In the genomic region with DNA sequence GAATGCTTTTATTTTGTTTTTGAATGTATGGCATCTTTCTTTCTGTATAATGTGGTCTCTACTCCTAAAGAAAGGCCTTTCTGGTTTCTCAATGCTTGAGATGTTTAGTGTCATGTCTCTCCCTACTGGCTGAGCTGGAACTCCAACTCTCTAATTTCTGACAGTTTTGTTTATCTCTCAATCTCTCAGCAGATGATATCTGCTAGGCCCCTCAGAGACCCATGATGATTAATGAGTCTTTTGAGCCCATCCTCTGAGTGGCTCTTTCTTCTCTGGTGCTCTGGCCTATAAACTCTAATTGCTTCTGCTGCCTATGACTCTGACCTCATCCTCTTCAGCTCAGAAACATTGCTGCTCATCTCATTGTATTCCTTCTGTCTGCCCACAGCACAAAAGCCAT, we compare ENCODE assay signal across 16 cellular contexts. TPM values are rescaled to one million over a fixed set of nuclear protein-coding genes. Genes with fewer than 3 reads are reported as not detected.
A peak's percentile ranks its signal among the peaks of the same experiment; 100 is the strongest.
DNase-seq lines count a peak whose midpoint lies in the region; ATAC-seq and TF ChIP-seq lines count a peak whose summit lies in the region.
"Had no signal": no experiment of that assay in that cellular context is flagged by ENCODE, and none has a peak within 500 bp of the region (broad histone marks: within the 10 kb centered on the region; RNA-seq: fewer than 3 reads in every experiment).

No MANE protein-coding gene starts in this region.

- peak overlapping the region; percentile 24 for H3K27ac Mint-ChIP-seq in osteocyte (ENCODE audit: unreplicated experiment)
- no peak overlapping the region for H3K27ac Mint-ChIP-seq in progenitor cell of endocrine pancreas
- H3K27ac Mint-ChIP-seq: activated CD8-positive, alpha-beta T cell treated with anti-CD3 and anti-CD28 coated beads for 36 hours; IgD-negative memory B cell; stimulated activated effector memory CD8-positive, alpha-beta T cell treated with anti-CD3 and anti-CD28 coated beads, Interleukin-12 subunit alpha, Interleukin-12 subunit beta, amount 100 ng/mL, for 72 hours had no signal

- CTCF ChIA-PET in HEK293 (lab: Yijun Ruan, JAX) = interaction anchor here (0.6 to 1.3 kb wide), 3 partner anchors 11 to 439 kb away, joined by 3 read pairs; no protein-coding TSS in a partner anchor

- no peak for TF ChIP-seq CTCF in HEK293 (tag by site-specific recombination; IDR thresholded peaks at IDR 0.05)
- peak; percentile 14 for TF ChIP-seq CTCF in osteocyte (IDR thresholded peaks at IDR 0.05)
- no peak for TF ChIP-seq CTCF in progenitor cell of endocrine pancreas (IDR thresholded peaks at IDR 0.05; ENCODE audit: unreplicated experiment)

- H3K27me3 Mint-ChIP-seq in osteocyte (ENCODE audit: unreplicated experiment) (no peaks in the 10 kb centered on the region), progenitor cell of endocrine pancreas (peaks cover 6% of the 10 kb centered on the region)
- H3K27me3 Mint-ChIP-seq: activated CD8-positive, alpha-beta T cell treated with anti-CD3 and anti-CD28 coated beads for 36 hours had no signal

- H3K4me1 Mint-ChIP-seq in osteocyte (ENCODE audit: unreplicated experiment) (peaks cover 11% of the 10 kb centered on the region), progenitor cell of endocrine pancreas (ENCODE audit: low read depth) (peaks cover 11% of the 10 kb centered on the region)
- H3K4me1 Mint-ChIP-seq: IgD-negative memory B cell; stimulated activated effector memory CD8-positive, alpha-beta T cell treated with anti-CD3 and anti-CD28 coated beads, Interleukin-12 subunit alpha, Interleukin-12 subunit beta, amount 100 ng/mL, for 72 hours had no signal

- POLR2A ChIA-PET in HEK293 (lab: Yijun Ruan, JAX) = no interaction called here

- H3K36me3 Mint-ChIP-seq in osteocyte (ENCODE audit: unreplicated experiment) (no peaks in the 10 kb centered on the region), progenitor cell of endocrine pancreas (ENCODE audit: insufficient read depth) (no peaks in the 10 kb centered on the region)
- H3K36me3 Mint-ChIP-seq: IgD-negative memory B cell; stimulated activated effector memory CD8-positive, alpha-beta T cell treated with anti-CD3 and anti-CD28 coated beads, Interleukin-12 subunit alpha, Interleukin-12 subunit beta, amount 100 ng/mL, for 72 hours had no signal

- ATAC-seq in HG03196 (IDR thresholded peaks at IDR 0.05; ENCODE audit: unreplicated experiment) = no peak
- ATAC-seq: activated CD8-positive, alpha-beta T cell treated with anti-CD3 and anti-CD28 coated beads for 36 hours; left lobe of liver; stimulated activated effector memory CD8-positive, alpha-beta T cell treated with anti-CD3 and anti-CD28 coated beads, Interleukin-12 subunit alpha, Interleukin-12 subunit beta, amount 100 ng/mL, for 72 hours had no signal

- no peaks in the 10 kb centered on the region for H3K36me3 ChIP-seq in HEK293 (ENCODE audit: control insufficient read depth in 2 of 2, insufficient read depth in 1 of 2, low read length in 2 of 2)
- H3K36me3 ChIP-seq: cardiac muscle cell, spleen, transverse colon had no signal

- no peaks in the 10 kb centered on the region for H3K4me1 ChIP-seq in HEK293 (ENCODE audit: control insufficient read depth, insufficient read depth, low read length)
- H3K4me1 ChIP-seq: spleen, transverse colon had no signal

- H3K27ac ChIP-seq in HEK293 (ENCODE audit: extremely low read depth, low read depth, low read length) = no peak overlapping the region
- H3K27ac ChIP-seq: cardiac muscle cell, PC-9, spleen, transverse colon had no signal

- no peaks in the 10 kb centered on the region for H3K9me3 ChIP-seq in HEK293 (ENCODE audit: control insufficient read depth, insufficient read depth, low read depth, low read length)
- H3K9me3 ChIP-seq: spleen, transverse colon had no signal

- H3K4me3 ChIP-seq in HEK293 (ENCODE audit: low read depth, low read length) = no peak overlapping the region
- H3K4me3 ChIP-seq: cardiac muscle cell, PC-9, spleen, transverse colon had no signal

- H3K9me3 Mint-ChIP-seq in osteocyte (ENCODE audit: unreplicated experiment) (peaks cover 9% of the 10 kb centered on the region), progenitor cell of endocrine pancreas (ENCODE audit: low read depth) (no peaks in the 10 kb centered on the region)
- H3K9me3 Mint-ChIP-seq: activated CD8-positive, alpha-beta T cell treated with anti-CD3 and anti-CD28 coated beads for 36 hours; IgD-negative memory B cell; stimulated activated effector memory CD8-positive, alpha-beta T cell treated with anti-CD3 and anti-CD28 coated beads, Interleukin-12 subunit alpha, Interleukin-12 subunit beta, amount 100 ng/mL, for 72 hours had no signal

- H3K4me3 Mint-ChIP-seq in osteocyte (ENCODE audit: unreplicated experiment) (no peak overlapping the region), progenitor cell of endocrine pancreas (ENCODE audit: low read depth) (no peak overlapping the region)
- H3K4me3 Mint-ChIP-seq: activated CD8-positive, alpha-beta T cell treated with anti-CD3 and anti-CD28 coated beads for 36 hours; stimulated activated effector memory CD8-positive, alpha-beta T cell treated with anti-CD3 and anti-CD28 coated beads, Interleukin-12 subunit alpha, Interleukin-12 subunit beta, amount 100 ng/mL, for 72 hours had no signal

- peak; percentile 18 for DNase-seq in OCI-M1 (lab: John Stamatoyannopoulos, UW)
- DNase-seq in globus pallidus (ENCODE audit: low spot score) = peak; percentile 87
- DNase-seq in osteocyte (ENCODE audit: extremely low spot score, unreplicated experiment) = no peak
- DNase-seq in SW 1271 (lab: John Stamatoyannopoulos, UW) = no peak
- no peak for DNase-seq in progenitor cell of endocrine pancreas (ENCODE audit: low spot score, unreplicated experiment)
- DNase-seq in NCI-H510A treated with DMSO at 0.1 percent for 48 hours (lab: John Stamatoyannopoulos, UW) = no peak
- DNase-seq: activated CD8-positive, alpha-beta T cell treated with anti-CD3 and anti-CD28 coated beads for 36 hours; PC-9; spleen; transverse colon had no signal

TF ChIP-seq in HEK293, 187 proteins besides CTCF, POLR2A, EP300 and RAD21 (continues in another document):
- no peak for TF ChIP-seq ZNF549 (tag by site-specific recombination; IDR thresholded peaks at IDR 0.05)
- no peak for TF ChIP-seq PRDM1 (tag by site-specific recombination; IDR thresholded peaks at IDR 0.05)
- peak; percentile 25 for TF ChIP-seq ZNF654 (tag by site-specific recombination; IDR thresholded peaks at IDR 0.05; ENCODE audit: low read depth)
- TF ChIP-seq, protein P1, sequence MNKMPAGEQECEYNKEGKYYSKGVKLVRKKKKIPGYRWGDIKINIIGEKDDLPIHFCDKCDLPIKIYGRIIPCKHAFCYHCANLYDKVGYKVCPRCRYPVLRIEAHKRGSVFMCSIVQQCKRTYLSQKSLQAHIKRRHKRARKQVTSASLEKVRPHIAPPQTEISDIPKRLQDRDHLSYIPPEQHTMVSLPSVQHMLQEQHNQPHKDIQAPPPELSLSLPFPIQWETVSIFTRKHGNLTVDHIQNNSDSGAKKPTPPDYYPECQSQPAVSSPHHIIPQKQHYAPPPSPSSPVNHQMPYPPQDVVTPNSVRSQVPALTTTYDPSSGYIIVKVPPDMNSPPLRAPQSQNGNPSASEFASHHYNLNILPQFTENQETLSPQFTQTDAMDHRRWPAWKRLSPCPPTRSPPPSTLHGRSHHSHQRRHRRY (tag by site-specific recombination; IDR thresholded peaks at IDR 0.05) = no peak
- 0 out of 2 replicates have a peak, but pooled peaks have one; percentile 22 for TF ChIP-seq KLF16 (tag by site-specific recombination; IDR thresholded peaks at IDR 0.05)
- peak; percentile 55; the same call in 1 of the 2 replicates for TF ChIP-seq FEZF1 (tag by site-specific recombination; IDR thresholded peaks at IDR 0.05)
- TF ChIP-seq, protein P2, sequence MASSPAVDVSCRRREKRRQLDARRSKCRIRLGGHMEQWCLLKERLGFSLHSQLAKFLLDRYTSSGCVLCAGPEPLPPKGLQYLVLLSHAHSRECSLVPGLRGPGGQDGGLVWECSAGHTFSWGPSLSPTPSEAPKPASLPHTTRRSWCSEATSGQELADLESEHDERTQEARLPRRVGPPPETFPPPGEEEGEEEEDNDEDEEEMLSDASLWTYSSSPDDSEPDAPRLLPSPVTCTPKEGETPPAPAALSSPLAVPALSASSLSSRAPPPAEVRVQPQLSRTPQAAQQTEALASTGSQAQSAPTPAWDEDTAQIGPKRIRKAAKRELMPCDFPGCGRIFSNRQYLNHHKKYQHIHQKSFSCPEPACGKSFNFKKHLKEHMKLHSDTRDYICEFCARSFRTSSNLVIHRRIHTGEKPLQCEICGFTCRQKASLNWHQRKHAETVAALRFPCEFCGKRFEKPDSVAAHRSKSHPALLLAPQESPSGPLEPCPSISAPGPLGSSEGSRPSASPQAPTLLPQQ (tag by site-specific recombination; IDR thresholded peaks at IDR 0.05) = 0 out of 2 replicates have a peak, but pooled peaks have one; percentile 26
- TF ChIP-seq, protein P3, sequence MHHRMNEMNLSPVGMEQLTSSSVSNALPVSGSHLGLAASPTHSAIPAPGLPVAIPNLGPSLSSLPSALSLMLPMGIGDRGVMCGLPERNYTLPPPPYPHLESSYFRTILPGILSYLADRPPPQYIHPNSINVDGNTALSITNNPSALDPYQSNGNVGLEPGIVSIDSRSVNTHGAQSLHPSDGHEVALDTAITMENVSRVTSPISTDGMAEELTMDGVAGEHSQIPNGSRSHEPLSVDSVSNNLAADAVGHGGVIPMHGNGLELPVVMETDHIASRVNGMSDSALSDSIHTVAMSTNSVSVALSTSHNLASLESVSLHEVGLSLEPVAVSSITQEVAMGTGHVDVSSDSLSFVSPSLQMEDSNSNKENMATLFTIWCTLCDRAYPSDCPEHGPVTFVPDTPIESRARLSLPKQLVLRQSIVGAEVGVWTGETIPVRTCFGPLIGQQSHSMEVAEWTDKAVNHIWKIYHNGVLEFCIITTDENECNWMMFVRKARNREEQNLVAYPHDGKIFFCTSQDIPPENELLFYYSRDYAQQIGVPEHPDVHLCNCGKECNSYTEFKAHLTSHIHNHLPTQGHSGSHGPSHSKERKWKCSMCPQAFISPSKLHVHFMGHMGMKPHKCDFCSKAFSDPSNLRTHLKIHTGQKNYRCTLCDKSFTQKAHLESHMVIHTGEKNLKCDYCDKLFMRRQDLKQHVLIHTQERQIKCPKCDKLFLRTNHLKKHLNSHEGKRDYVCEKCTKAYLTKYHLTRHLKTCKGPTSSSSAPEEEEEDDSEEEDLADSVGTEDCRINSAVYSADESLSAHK (tag by site-specific recombination; IDR thresholded peaks at IDR 0.05) = no peak
- TF ChIP-seq, protein P4, sequence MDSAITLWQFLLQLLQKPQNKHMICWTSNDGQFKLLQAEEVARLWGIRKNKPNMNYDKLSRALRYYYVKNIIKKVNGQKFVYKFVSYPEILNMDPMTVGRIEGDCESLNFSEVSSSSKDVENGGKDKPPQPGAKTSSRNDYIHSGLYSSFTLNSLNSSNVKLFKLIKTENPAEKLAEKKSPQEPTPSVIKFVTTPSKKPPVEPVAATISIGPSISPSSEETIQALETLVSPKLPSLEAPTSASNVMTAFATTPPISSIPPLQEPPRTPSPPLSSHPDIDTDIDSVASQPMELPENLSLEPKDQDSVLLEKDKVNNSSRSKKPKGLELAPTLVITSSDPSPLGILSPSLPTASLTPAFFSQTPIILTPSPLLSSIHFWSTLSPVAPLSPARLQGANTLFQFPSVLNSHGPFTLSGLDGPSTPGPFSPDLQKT (IDR thresholded peaks at IDR 0.05; ENCODE audit: borderline replicate concordance, low read depth, low read length) = no peak

RNA-seq across cellular contexts. Expression of a gene that starts 46.6 kb away (rescaled TPM):
- total RNA-seq in osteocyte (not detected in 2 replicates), progenitor cell of endocrine pancreas (not detected in 2 replicates)
- total RNA-seq: activated CD8-positive, alpha-beta T cell treated with anti-CD3 and anti-CD28 coated beads for 36 hours; left lobe of liver; PC-9 had no signal

Comparison
In these comparisons a context has a peak if more than half of its experiments do, and no peak if none do; other contexts are left out.
1. DNase-seq: peak in OCI-M1 (single experiment) and globus pallidus (single experiment); none in osteocyte (single experiment), SW 1271 (0 of 2), progenitor cell of endocrine pancreas (single experiment) and NCI-H510A treated with DMSO at 0.1 percent for 48 hours (single experiment).